In the genomic region with DNA sequence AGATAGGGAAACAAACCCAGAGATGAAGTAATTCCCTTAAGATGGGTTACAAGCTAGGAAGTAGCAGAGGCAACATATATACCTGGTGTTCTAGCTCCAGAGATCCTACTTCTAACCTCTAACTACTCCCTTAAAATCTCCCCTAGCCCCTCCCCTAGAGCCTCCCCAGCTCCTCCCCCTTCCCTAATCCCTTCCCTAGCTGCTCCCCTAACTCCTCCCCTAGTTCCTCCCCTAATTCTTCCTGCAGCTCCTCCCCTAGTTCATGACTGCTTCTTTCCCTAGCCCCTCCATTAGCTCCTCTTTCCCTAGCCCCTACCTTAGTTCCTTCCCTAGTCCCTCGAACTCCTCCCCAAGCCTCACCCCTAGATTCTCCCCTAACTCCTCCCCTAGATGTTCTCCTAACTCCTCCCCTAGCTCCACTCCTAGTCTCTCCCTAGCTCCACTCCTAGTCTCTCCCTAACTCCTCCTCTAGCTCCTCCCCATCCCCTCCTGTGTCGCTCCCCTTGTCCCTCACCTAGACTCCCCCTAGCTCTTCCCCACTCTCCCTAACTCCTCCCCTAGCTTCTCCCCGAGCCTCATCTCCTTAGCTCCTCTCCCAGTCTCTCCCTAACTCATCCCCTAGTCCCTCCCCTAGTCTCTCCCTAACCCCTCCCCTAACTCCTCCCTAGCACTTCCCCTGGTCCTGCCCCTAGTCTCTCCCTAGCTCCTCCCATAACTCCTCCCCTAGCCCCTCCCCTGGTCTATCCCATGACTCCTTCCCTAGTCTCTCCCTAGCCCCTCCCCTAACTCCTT, we compare ENCODE assay signal across 9 cellular contexts.
A peak's percentile ranks its signal among the peaks of the same experiment; 100 is the strongest.
DNase-seq lines count a peak whose midpoint lies in the region; ATAC-seq lines count a peak whose summit lies in the region.
"Had no signal": no experiment of that assay in that cellular context is flagged by ENCODE, and none has a peak within 500 bp of the region (broad histone marks: within the 10 kb centered on the region; RNA-seq: fewer than 3 reads in every experiment).

No MANE protein-coding gene starts in this region.

- ATAC-seq in GM21447 (IDR thresholded peaks at IDR 0.05; ENCODE audit: unreplicated experiment) (peak; percentile 65), esophagus mucosa (peak; percentile 35)
- ATAC-seq: left ventricle myocardium superior had no signal

- DNase-seq in D341Med (ENCODE audit: low spot score), result peak; percentile 49
- peak; percentile 93 for DNase-seq in NCI-H69 (lab: John Stamatoyannopoulos, UW)
- DNase-seq in activated gamma-delta T cell (lab: John Stamatoyannopoulos, UW), result no peak
- DNase-seq in NCI-H1930 (lab: John Stamatoyannopoulos, UW), result no peak
- DNase-seq in effector CD4-positive, alpha-beta T cell, result no peak
- no peak for DNase-seq in SIG-M5 (lab: John Stamatoyannopoulos, UW)
- DNase-seq: left ventricle myocardium superior had no signal

Comparison
In these comparisons a context has a peak if more than half of its experiments do, and no peak if none do; other contexts are left out.
1. DNase-seq: peak in D341Med (single experiment) and NCI-H69 (single experiment); none in activated gamma-delta T cell (single experiment), NCI-H1930 (0 of 2), effector CD4-positive, alpha-beta T cell (single experiment) and SIG-M5 (single experiment).